ENCODE assay signal across 20 cellular contexts in the genomic region with DNA sequence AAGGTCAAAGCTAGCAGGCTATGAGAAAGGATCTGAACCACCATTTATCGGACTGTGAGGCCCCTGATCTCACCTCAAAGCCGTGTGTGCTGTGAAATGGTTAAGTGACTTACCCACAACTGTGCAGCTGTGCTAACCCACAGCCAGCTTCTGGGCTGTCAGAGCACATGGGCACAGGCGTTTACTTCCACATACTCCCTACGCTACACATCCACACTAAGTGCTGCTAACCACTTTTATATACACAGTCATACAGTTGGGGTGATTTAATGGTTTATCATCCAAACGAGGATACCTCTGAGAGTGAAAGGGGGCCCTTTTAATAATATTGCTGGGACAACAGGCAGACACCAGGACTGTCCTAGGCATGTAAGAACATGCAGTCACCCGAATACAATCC. TPM values are rescaled to one million over a fixed set of nuclear protein-coding genes. Genes with fewer than 3 reads are reported as not detected.
DNase-seq lines count a peak whose midpoint lies in the region; ATAC-seq and TF ChIP-seq lines count a peak whose summit lies in the region.
"Had no signal": no experiment of that assay in that cellular context is flagged by ENCODE, and none has a peak within 500 bp of the region (broad histone marks: within the 10 kb centered on the region; RNA-seq: fewer than 3 reads in every experiment).

No MANE protein-coding gene starts in this region.

- no peaks in the 10 kb centered on the region for H3K9me3 ChIP-seq in thyroid gland
- H3K9me3 ChIP-seq: A549, ascending aorta, colonic mucosa, SJSA1, tibial artery had no signal

- ATAC-seq in activated CD8-positive, alpha-beta T cell treated with anti-CD3 and anti-CD28 coated beads for 36 hours: peak; percentile 42
- ATAC-seq in activated CD8-positive, alpha-beta T cell treated with anti-CD3 and anti-CD28 coated beads, Interleukin-2, amount 10 ng/mL, durations not matched to agents 7 days and 5 days: no peak
- ATAC-seq in GM19467 (IDR thresholded peaks at IDR 0.05; ENCODE audit: unreplicated experiment): no peak
- ATAC-seq: A549, right cardiac atrium had no signal

- POLR2A ChIA-PET in activated CD8-positive, alpha-beta T cell treated with anti-CD3 and anti-CD28 coated beads for 36 hours (lab: Charles Lee): no interaction called here
- POLR2A ChIA-PET in activated CD8-positive, alpha-beta T cell treated with anti-CD3 and anti-CD28 coated beads, Interleukin-2, amount 10 ng/mL, durations not matched to agents 7 days and 5 days (lab: Charles Lee): interaction anchor here (0.6 kb wide), 1 partner anchor 109 kb away, joined by 3 read pairs; no protein-coding TSS in a partner anchor

- peaks cover 0 to 3% of the 10 kb centered on the region in 2 donors for H3K36me3 ChIP-seq in thyroid gland
- H3K36me3 ChIP-seq: ascending aorta, colonic mucosa, SJSA1 had no signal

- no peak for DNase-seq in activated CD8-positive, alpha-beta T cell treated with anti-CD3 and anti-CD28 coated beads for 36 hours
- DNase-seq in activated CD8-positive, alpha-beta T cell treated with anti-CD3 and anti-CD28 coated beads, Interleukin-2, amount 10 ng/mL, durations not matched to agents 7 days and 5 days: no peak
- DNase-seq in NOMO-1 treated with DMSO at 0.1 percent for 48 hours (lab: John Stamatoyannopoulos, UW; ENCODE audit: unreplicated experiment) (peak; percentile 52), germinal center (ENCODE audit: low spot score) (peak; percentile 24), thyroid gland (no peak), nephron progenitor cell (no peak)
- no peak for DNase-seq in stimulated activated CD4-positive, alpha-beta T cell treated with anti-CD3 and anti-CD28 coated beads, Interleukin-1b, Interleukin-23, amount 100 ng/mL, for 48 hours
- DNase-seq: CD8-positive, alpha-beta memory T cell; colonic mucosa; glutamatergic neuron; NCI-H1105; occipital lobe; right cardiac atrium; tibial artery had no signal

- no peaks in the 10 kb centered on the region for H3K9me3 Mint-ChIP-seq in activated CD8-positive, alpha-beta T cell treated with anti-CD3 and anti-CD28 coated beads for 36 hours
- H3K9me3 Mint-ChIP-seq in activated CD8-positive, alpha-beta T cell treated with anti-CD3 and anti-CD28 coated beads, Interleukin-2, amount 10 ng/mL, durations not matched to agents 7 days and 5 days (ENCODE audit: insufficient read depth): no peaks in the 10 kb centered on the region
- H3K9me3 Mint-ChIP-seq in nephron progenitor cell: no peaks in the 10 kb centered on the region
- H3K9me3 Mint-ChIP-seq: activated T-helper 2 cell treated with anti-CD3 and anti-CD28 coated beads, Interferon-gamma antibody, Interleukin-2, Interleukin-4, amounts not matched to agents 10 μg/mL and 5 μg/mL and 100 μg/mL, durations not matched to agents 14 hours and 24 hours and 36 hours; CD8-positive, alpha-beta memory T cell had no signal

- H3K27ac Mint-ChIP-seq in activated CD8-positive, alpha-beta T cell treated with anti-CD3 and anti-CD28 coated beads for 36 hours: no peak overlapping the region
- H3K27ac Mint-ChIP-seq in activated CD8-positive, alpha-beta T cell treated with anti-CD3 and anti-CD28 coated beads, Interleukin-2, amount 10 ng/mL, durations not matched to agents 7 days and 5 days: no peak overlapping the region
- no peak overlapping the region for H3K27ac Mint-ChIP-seq in nephron progenitor cell
- H3K27ac Mint-ChIP-seq: activated T-helper 2 cell treated with anti-CD3 and anti-CD28 coated beads, Interferon-gamma antibody, Interleukin-2, Interleukin-4, amounts not matched to agents 10 μg/mL and 5 μg/mL and 100 μg/mL, durations not matched to agents 14 hours and 24 hours and 36 hours had no signal

- intact Hi-C loops in activated CD8-positive, alpha-beta T cell treated with anti-CD3 and anti-CD28 coated beads for 36 hours (cut with micrococcal nuclease): no loop called here
- intact Hi-C loops in thyroid gland (cut with DNase I): no loop called here

- no peaks in the 10 kb centered on the region for H3K36me3 Mint-ChIP-seq in activated CD8-positive, alpha-beta T cell treated with anti-CD3 and anti-CD28 coated beads for 36 hours (ENCODE audit: low read depth)
- H3K36me3 Mint-ChIP-seq in activated CD8-positive, alpha-beta T cell treated with anti-CD3 and anti-CD28 coated beads, Interleukin-2, amount 10 ng/mL, durations not matched to agents 7 days and 5 days (ENCODE audit: low read depth): no peaks in the 10 kb centered on the region
- peaks cover under 1% of the 10 kb centered on the region for H3K36me3 Mint-ChIP-seq in nephron progenitor cell (ENCODE audit: low read depth)
- H3K36me3 Mint-ChIP-seq: CD8-positive, alpha-beta memory T cell had no signal

- WGBS in thyroid gland, 2 donors: 77 to 80% methylated on average over 6 of the region's 6 CpGs

- CTCF ChIA-PET in activated CD8-positive, alpha-beta T cell treated with anti-CD3 and anti-CD28 coated beads for 36 hours (lab: Charles Lee): no interaction called here
- CTCF ChIA-PET in activated CD8-positive, alpha-beta T cell treated with anti-CD3 and anti-CD28 coated beads, Interleukin-2, amount 10 ng/mL, durations not matched to agents 7 days and 5 days (lab: Charles Lee): interaction anchor here (2.4 kb wide), 1 partner anchor 9 kb away, joined by 5 read pairs; no protein-coding TSS in a partner anchor

- H3K27ac ChIP-seq in thyroid gland: peak overlapping the region; percentile 41 to 90 (median 84)
- H3K27ac ChIP-seq: A549, ascending aorta, colonic mucosa, epithelial cell of prostate, SJSA1, tibial artery had no signal

- peaks cover 80 to 99% of the 10 kb centered on the region in 2 donors for H3K4me1 ChIP-seq in thyroid gland
- H3K4me1 ChIP-seq: A549, colonic mucosa, SJSA1 had no signal

- peaks cover 5% of the 10 kb centered on the region for H3K27me3 Mint-ChIP-seq in activated CD8-positive, alpha-beta T cell treated with anti-CD3 and anti-CD28 coated beads for 36 hours
- H3K27me3 Mint-ChIP-seq in activated CD8-positive, alpha-beta T cell treated with anti-CD3 and anti-CD28 coated beads, Interleukin-2, amount 10 ng/mL, durations not matched to agents 7 days and 5 days (ENCODE audit: low read depth): no peaks in the 10 kb centered on the region
- peaks cover 10% of the 10 kb centered on the region for H3K27me3 Mint-ChIP-seq in nephron progenitor cell (ENCODE audit: low read depth, poor library complexity)

- TF ChIP-seq CTCF in activated CD8-positive, alpha-beta T cell treated with anti-CD3 and anti-CD28 coated beads for 36 hours (IDR thresholded peaks at IDR 0.05): no peak
- TF ChIP-seq CTCF in thyroid gland (IDR thresholded peaks at IDR 0.05) (no peak), nephron progenitor cell (IDR thresholded peaks at IDR 0.05) (no peak)

- no peak for TF ChIP-seq POLR2A in thyroid gland (IDR thresholded peaks at IDR 0.05)

- no peaks in the 10 kb centered on the region for H3K27me3 ChIP-seq in thyroid gland
- H3K27me3 ChIP-seq: ascending aorta, colonic mucosa, SJSA1, tibial artery had no signal

- no peak overlapping the region for H3K4me3 ChIP-seq in thyroid gland (replicated peaks in 1 of 3)
- H3K4me3 ChIP-seq: A549, ascending aorta, colonic mucosa, SJSA1, tibial artery had no signal

- no peak overlapping the region for H3K4me3 Mint-ChIP-seq in activated CD8-positive, alpha-beta T cell treated with anti-CD3 and anti-CD28 coated beads for 36 hours
- no peak overlapping the region for H3K4me3 Mint-ChIP-seq in activated CD8-positive, alpha-beta T cell treated with anti-CD3 and anti-CD28 coated beads, Interleukin-2, amount 10 ng/mL, durations not matched to agents 7 days and 5 days
- no peak overlapping the region for H3K4me3 Mint-ChIP-seq in nephron progenitor cell
- H3K4me3 Mint-ChIP-seq: CD8-positive, alpha-beta memory T cell had no signal

- H3K4me1 Mint-ChIP-seq in activated CD8-positive, alpha-beta T cell treated with anti-CD3 and anti-CD28 coated beads for 36 hours (ENCODE audit: low read depth): peaks cover 12% of the 10 kb centered on the region
- H3K4me1 Mint-ChIP-seq in activated CD8-positive, alpha-beta T cell treated with anti-CD3 and anti-CD28 coated beads, Interleukin-2, amount 10 ng/mL, durations not matched to agents 7 days and 5 days (ENCODE audit: low read depth): peaks cover 11% of the 10 kb centered on the region
- H3K4me1 Mint-ChIP-seq in nephron progenitor cell: peaks cover 80% of the 10 kb centered on the region

RNA-seq across cellular contexts. Expression of a gene that starts 37.3 kb away (rescaled TPM):
- under 1 TPM; 0.70 to 0.72 TPM for total RNA-seq in activated CD8-positive, alpha-beta T cell treated with anti-CD3 and anti-CD28 coated beads for 36 hours
- under 1 TPM; 0.78 to 0.84 TPM for total RNA-seq in activated CD8-positive, alpha-beta T cell treated with anti-CD3 and anti-CD28 coated beads, Interleukin-2, amount 10 ng/mL, durations not matched to agents 7 days and 5 days
- 10 to 100 TPM; 33.6 to 79.0 (median 50.0) TPM for total RNA-seq in thyroid gland

Comparison
In these comparisons a context has a peak if more than half of its experiments do, and no peak if none do; other contexts are left out.
1. DNase-seq: peak in NOMO-1 treated with DMSO at 0.1 percent for 48 hours (single experiment) and germinal center (single experiment); none in activated CD8-positive, alpha-beta T cell treated with anti-CD3 and anti-CD28 coated beads for 36 hours (single experiment), activated CD8-positive, alpha-beta T cell treated with anti-CD3 and anti-CD28 coated beads, Interleukin-2, amount 10 ng/mL, durations not matched to agents 7 days and 5 days (single experiment), thyroid gland (0 of 2), stimulated activated CD4-positive, alpha-beta T cell treated with anti-CD3 and anti-CD28 coated beads, Interleukin-1b, Interleukin-23, amount 100 ng/mL, for 48 hours (single experiment) and nephron progenitor cell (single experiment).
2. RNA of a gene that starts 37.3 kb away (total RNA-seq): 33.6 to 79.0 TPM in thyroid gland; 0.78 to 0.84 TPM in activated CD8-positive, alpha-beta T cell treated with anti-CD3 and anti-CD28 coated beads, Interleukin-2, amount 10 ng/mL, durations not matched to agents 7 days and 5 days and 0.70 to 0.72 TPM in activated CD8-positive, alpha-beta T cell treated with anti-CD3 and anti-CD28 coated beads for 36 hours; every median in the first group is over 10 times any median in the second.